Comparison of ENCODE assay signal across 11 cellular contexts in genomic region chr15:62644216-62644873, GRCh38.
"Had no signal": no experiment of that assay in that cellular context is flagged by ENCODE, and none has a peak within 500 bp of the region (broad histone marks: within the 10 kb centered on the region; RNA-seq: fewer than 3 reads in every experiment).

No MANE protein-coding gene starts in this region.

- H3K27me3 ChIP-seq: ascending aorta, tibial artery had no signal

- H3K9ac ChIP-seq: parathyroid adenoma had no signal

- H3K27ac ChIP-seq: ascending aorta, parathyroid adenoma, tibial artery had no signal

- H3K4me3 ChIP-seq: ascending aorta, tibial artery had no signal

- DNase-seq: activated CD4-positive, alpha-beta T cell treated with anti-CD3 and anti-CD28 coated beads, Interleukin-2, amount 50 U/mL, for 48 hours; activated CD4-positive, CD25-positive, alpha-beta regulatory T cell treated with anti-CD3 and anti-CD28 coated beads, Interleukin-2, amount 50 U/mL, for 72 hours; activated naive CD4-positive, alpha-beta T cell treated with anti-CD3 and anti-CD28 coated beads for 36 hours; activated naive CD8-positive, alpha-beta T cell treated with anti-CD3 and anti-CD28 coated beads, Interleukin-2, amount 50 U/mL, for 24 hours; immature natural killer cell; stimulated activated naive B cell treated with anti-CD40 and anti-IgM and Interleukin-4, amounts not matched to agents 10 μg/mL and 1 μg/mL and 100 μg/mL, for 72 hours; tibial artery had no signal

- H3K4me3 Mint-ChIP-seq: activated naive CD4-positive, alpha-beta T cell treated with anti-CD3 and anti-CD28 coated beads for 36 hours; activated naive CD8-positive, alpha-beta T cell treated with anti-CD3 and anti-CD28 coated beads, Interleukin-2, amount 50 U/mL, for 24 hours; activated T-helper 17 cell treated with anti-CD3 and anti-CD28 coated beads, Interleukin-2, amount 50 U/mL, for 72 hours; immature natural killer cell; stimulated activated naive B cell treated with anti-CD40 and anti-IgM and Interleukin-4, amounts not matched to agents 10 μg/mL and 1 μg/mL and 100 μg/mL, for 72 hours had no signal

- H3K4me1 Mint-ChIP-seq: activated naive CD8-positive, alpha-beta T cell treated with anti-CD3 and anti-CD28 coated beads, Interleukin-2, amount 50 U/mL, for 24 hours; activated T-helper 17 cell treated with anti-CD3 and anti-CD28 coated beads, Interleukin-2, amount 50 U/mL, for 72 hours had no signal

- H3K9me3 ChIP-seq: ascending aorta, tibial artery had no signal

- H3K27ac Mint-ChIP-seq: activated naive CD4-positive, alpha-beta T cell treated with anti-CD3 and anti-CD28 coated beads for 36 hours; activated naive CD8-positive, alpha-beta T cell treated with anti-CD3 and anti-CD28 coated beads, Interleukin-2, amount 50 U/mL, for 24 hours; activated T-helper 17 cell treated with anti-CD3 and anti-CD28 coated beads, Interleukin-2, amount 50 U/mL, for 72 hours; immature natural killer cell; stimulated activated naive B cell treated with anti-CD40 and anti-IgM and Interleukin-4, amounts not matched to agents 10 μg/mL and 1 μg/mL and 100 μg/mL, for 72 hours had no signal

- H3K79me2 ChIP-seq: parathyroid adenoma had no signal

- H3K36me3 ChIP-seq: ascending aorta, tibial artery had no signal

- H3K9me3 Mint-ChIP-seq: activated naive CD4-positive, alpha-beta T cell treated with anti-CD3 and anti-CD28 coated beads for 36 hours; activated naive CD8-positive, alpha-beta T cell treated with anti-CD3 and anti-CD28 coated beads, Interleukin-2, amount 50 U/mL, for 24 hours; activated T-helper 17 cell treated with anti-CD3 and anti-CD28 coated beads, Interleukin-2, amount 50 U/mL, for 72 hours; stimulated activated naive B cell treated with anti-CD40 and anti-IgM and Interleukin-4, amounts not matched to agents 10 μg/mL and 1 μg/mL and 100 μg/mL, for 72 hours had no signal

- H3K36me3 Mint-ChIP-seq: immature natural killer cell; stimulated activated naive B cell treated with anti-CD40 and anti-IgM and Interleukin-4, amounts not matched to agents 10 μg/mL and 1 μg/mL and 100 μg/mL, for 72 hours had no signal

- H3K27me3 Mint-ChIP-seq: activated naive CD8-positive, alpha-beta T cell treated with anti-CD3 and anti-CD28 coated beads, Interleukin-2, amount 50 U/mL, for 24 hours had no signal

- ATAC-seq: activated naive CD8-positive, alpha-beta T cell treated with anti-CD3 and anti-CD28 coated beads, Interleukin-2, amount 50 U/mL, for 24 hours; activated T-helper 17 cell treated with anti-CD3 and anti-CD28 coated beads, Interleukin-2, amount 50 U/mL, for 72 hours; esophagus mucosa; stimulated activated naive B cell treated with anti-CD40 and anti-IgM and Interleukin-4, amounts not matched to agents 10 μg/mL and 1 μg/mL and 100 μg/mL, for 72 hours had no signal

- H3K4me1 ChIP-seq: parathyroid adenoma, tibial artery had no signal
